ENCODE assay signal across 2 cellular contexts in the genomic region with DNA sequence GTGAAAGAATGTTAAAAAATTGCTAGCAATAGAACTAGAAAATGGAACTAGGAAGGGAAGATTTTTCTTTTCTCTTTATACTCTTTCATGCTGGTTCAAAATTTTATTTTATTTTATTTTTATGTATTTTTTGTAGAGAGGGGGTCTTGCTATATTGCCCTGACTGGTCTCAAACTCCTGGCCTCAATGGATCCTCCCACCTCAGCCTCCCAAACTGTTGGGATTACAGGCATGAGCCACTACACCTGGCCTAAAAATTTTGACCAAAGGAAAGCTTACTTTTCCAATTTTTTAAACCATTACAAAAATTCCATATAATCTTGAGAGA.
TF ChIP-seq lines count a peak whose summit lies in the region.

No MANE protein-coding gene starts in this region.

TF ChIP-seq in A549, 52 proteins besides CTCF, POLR2A, EP300 and RAD21 (continued from another document):
- TF ChIP-seq, protein P1, sequence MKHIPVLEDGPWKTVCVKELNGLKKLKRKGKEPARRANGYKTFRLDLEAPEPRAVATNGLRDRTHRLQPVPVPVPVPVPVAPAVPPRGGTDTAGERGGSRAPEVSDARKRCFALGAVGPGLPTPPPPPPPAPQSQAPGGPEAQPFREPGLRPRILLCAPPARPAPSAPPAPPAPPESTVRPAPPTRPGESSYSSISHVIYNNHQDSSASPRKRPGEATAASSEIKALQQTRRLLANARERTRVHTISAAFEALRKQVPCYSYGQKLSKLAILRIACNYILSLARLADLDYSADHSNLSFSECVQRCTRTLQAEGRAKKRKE (CRISPR knock-in tag; IDR thresholded peaks at IDR 0.05; ENCODE audit: low read depth) = no peak
- TF ChIP-seq, protein P2, sequence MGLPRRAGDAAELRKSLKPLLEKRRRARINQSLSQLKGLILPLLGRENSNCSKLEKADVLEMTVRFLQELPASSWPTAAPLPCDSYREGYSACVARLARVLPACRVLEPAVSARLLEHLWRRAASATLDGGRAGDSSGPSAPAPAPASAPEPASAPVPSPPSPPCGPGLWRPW (IDR thresholded peaks at IDR 0.05) = no peak
- TF ChIP-seq ZC3H11A (IDR thresholded peaks at IDR 0.05) (no peak), HOXB13 (CRISPR knock-in tag; IDR thresholded peaks at IDR 0.05; ENCODE audit: low read depth) (no peak), HDAC2 (IDR thresholded peaks at IDR 0.05) (no peak), ESRRA (IDR thresholded peaks at IDR 0.05; ENCODE audit: borderline replicate concordance, low read length) (no peak), EHMT2 (IDR thresholded peaks at IDR 0.05; ENCODE audit: low read depth) (no peak), NPAS2 (CRISPR knock-in tag; IDR thresholded peaks at IDR 0.05; ENCODE audit: borderline replicate concordance) (no peak), HOXB5 (CRISPR knock-in tag; IDR thresholded peaks at IDR 0.05) (no peak), MAFK (IDR thresholded peaks at IDR 0.05; ENCODE audit: partially characterized antibody) (no peak), RARB (CRISPR knock-in tag; IDR thresholded peaks at IDR 0.05) (no peak), CEBPB (IDR thresholded peaks at IDR 0.05) (no peak), CBX8 (IDR thresholded peaks at IDR 0.05) (no peak)
- TF ChIP-seq, protein P3, sequence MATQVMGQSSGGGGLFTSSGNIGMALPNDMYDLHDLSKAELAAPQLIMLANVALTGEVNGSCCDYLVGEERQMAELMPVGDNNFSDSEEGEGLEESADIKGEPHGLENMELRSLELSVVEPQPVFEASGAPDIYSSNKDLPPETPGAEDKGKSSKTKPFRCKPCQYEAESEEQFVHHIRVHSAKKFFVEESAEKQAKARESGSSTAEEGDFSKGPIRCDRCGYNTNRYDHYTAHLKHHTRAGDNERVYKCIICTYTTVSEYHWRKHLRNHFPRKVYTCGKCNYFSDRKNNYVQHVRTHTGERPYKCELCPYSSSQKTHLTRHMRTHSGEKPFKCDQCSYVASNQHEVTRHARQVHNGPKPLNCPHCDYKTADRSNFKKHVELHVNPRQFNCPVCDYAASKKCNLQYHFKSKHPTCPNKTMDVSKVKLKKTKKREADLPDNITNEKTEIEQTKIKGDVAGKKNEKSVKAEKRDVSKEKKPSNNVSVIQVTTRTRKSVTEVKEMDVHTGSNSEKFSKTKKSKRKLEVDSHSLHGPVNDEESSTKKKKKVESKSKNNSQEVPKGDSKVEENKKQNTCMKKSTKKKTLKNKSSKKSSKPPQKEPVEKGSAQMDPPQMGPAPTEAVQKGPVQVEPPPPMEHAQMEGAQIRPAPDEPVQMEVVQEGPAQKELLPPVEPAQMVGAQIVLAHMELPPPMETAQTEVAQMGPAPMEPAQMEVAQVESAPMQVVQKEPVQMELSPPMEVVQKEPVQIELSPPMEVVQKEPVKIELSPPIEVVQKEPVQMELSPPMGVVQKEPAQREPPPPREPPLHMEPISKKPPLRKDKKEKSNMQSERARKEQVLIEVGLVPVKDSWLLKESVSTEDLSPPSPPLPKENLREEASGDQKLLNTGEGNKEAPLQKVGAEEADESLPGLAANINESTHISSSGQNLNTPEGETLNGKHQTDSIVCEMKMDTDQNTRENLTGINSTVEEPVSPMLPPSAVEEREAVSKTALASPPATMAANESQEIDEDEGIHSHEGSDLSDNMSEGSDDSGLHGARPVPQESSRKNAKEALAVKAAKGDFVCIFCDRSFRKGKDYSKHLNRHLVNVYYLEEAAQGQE (IDR thresholded peaks at IDR 0.05) = no peak
- TF ChIP-seq, protein P4, sequence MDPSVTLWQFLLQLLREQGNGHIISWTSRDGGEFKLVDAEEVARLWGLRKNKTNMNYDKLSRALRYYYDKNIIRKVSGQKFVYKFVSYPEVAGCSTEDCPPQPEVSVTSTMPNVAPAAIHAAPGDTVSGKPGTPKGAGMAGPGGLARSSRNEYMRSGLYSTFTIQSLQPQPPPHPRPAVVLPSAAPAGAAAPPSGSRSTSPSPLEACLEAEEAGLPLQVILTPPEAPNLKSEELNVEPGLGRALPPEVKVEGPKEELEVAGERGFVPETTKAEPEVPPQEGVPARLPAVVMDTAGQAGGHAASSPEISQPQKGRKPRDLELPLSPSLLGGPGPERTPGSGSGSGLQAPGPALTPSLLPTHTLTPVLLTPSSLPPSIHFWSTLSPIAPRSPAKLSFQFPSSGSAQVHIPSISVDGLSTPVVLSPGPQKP (IDR thresholded peaks at IDR 0.05; ENCODE audit: low read depth, low read length) = no peak

TF ChIP-seq in GM23338, 12 proteins besides CTCF, POLR2A, EP300 and RAD21:
- TF ChIP-seq, protein P5, sequence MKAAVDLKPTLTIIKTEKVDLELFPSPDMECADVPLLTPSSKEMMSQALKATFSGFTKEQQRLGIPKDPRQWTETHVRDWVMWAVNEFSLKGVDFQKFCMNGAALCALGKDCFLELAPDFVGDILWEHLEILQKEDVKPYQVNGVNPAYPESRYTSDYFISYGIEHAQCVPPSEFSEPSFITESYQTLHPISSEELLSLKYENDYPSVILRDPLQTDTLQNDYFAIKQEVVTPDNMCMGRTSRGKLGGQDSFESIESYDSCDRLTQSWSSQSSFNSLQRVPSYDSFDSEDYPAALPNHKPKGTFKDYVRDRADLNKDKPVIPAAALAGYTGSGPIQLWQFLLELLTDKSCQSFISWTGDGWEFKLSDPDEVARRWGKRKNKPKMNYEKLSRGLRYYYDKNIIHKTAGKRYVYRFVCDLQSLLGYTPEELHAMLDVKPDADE (IDR thresholded peaks at IDR 0.05) = no peak
- TF ChIP-seq EZH2 (IDR thresholded peaks at IDR 0.05; ENCODE audit: low read depth, unreplicated experiment) (no peak), ZNF114 (CRISPR knock-in tag; IDR thresholded peaks at IDR 0.05) (no peak), ZNF331 (CRISPR knock-in tag; IDR thresholded peaks at IDR 0.05; ENCODE audit: low read depth) (no peak), CREB1 (CRISPR knock-in tag; IDR thresholded peaks at IDR 0.05; ENCODE audit: low read depth) (no peak), STAT1 (IDR thresholded peaks at IDR 0.05; ENCODE audit: unreplicated experiment) (no peak), JUNB (IDR thresholded peaks at IDR 0.05; ENCODE audit: unreplicated experiment) (no peak), NANOG (IDR thresholded peaks at IDR 0.05; ENCODE audit: borderline replicate concordance) (no peak), EZH2phosphoT487 (IDR thresholded peaks at IDR 0.05; ENCODE audit: unreplicated experiment) (no peak), POLR2AphosphoS5 (IDR thresholded peaks at IDR 0.05; ENCODE audit: low read depth) (no peak)
- TF ChIP-seq, protein P3 (IDR thresholded peaks at IDR 0.05; ENCODE audit: unreplicated experiment) = no peak
- TF ChIP-seq, protein P6, sequence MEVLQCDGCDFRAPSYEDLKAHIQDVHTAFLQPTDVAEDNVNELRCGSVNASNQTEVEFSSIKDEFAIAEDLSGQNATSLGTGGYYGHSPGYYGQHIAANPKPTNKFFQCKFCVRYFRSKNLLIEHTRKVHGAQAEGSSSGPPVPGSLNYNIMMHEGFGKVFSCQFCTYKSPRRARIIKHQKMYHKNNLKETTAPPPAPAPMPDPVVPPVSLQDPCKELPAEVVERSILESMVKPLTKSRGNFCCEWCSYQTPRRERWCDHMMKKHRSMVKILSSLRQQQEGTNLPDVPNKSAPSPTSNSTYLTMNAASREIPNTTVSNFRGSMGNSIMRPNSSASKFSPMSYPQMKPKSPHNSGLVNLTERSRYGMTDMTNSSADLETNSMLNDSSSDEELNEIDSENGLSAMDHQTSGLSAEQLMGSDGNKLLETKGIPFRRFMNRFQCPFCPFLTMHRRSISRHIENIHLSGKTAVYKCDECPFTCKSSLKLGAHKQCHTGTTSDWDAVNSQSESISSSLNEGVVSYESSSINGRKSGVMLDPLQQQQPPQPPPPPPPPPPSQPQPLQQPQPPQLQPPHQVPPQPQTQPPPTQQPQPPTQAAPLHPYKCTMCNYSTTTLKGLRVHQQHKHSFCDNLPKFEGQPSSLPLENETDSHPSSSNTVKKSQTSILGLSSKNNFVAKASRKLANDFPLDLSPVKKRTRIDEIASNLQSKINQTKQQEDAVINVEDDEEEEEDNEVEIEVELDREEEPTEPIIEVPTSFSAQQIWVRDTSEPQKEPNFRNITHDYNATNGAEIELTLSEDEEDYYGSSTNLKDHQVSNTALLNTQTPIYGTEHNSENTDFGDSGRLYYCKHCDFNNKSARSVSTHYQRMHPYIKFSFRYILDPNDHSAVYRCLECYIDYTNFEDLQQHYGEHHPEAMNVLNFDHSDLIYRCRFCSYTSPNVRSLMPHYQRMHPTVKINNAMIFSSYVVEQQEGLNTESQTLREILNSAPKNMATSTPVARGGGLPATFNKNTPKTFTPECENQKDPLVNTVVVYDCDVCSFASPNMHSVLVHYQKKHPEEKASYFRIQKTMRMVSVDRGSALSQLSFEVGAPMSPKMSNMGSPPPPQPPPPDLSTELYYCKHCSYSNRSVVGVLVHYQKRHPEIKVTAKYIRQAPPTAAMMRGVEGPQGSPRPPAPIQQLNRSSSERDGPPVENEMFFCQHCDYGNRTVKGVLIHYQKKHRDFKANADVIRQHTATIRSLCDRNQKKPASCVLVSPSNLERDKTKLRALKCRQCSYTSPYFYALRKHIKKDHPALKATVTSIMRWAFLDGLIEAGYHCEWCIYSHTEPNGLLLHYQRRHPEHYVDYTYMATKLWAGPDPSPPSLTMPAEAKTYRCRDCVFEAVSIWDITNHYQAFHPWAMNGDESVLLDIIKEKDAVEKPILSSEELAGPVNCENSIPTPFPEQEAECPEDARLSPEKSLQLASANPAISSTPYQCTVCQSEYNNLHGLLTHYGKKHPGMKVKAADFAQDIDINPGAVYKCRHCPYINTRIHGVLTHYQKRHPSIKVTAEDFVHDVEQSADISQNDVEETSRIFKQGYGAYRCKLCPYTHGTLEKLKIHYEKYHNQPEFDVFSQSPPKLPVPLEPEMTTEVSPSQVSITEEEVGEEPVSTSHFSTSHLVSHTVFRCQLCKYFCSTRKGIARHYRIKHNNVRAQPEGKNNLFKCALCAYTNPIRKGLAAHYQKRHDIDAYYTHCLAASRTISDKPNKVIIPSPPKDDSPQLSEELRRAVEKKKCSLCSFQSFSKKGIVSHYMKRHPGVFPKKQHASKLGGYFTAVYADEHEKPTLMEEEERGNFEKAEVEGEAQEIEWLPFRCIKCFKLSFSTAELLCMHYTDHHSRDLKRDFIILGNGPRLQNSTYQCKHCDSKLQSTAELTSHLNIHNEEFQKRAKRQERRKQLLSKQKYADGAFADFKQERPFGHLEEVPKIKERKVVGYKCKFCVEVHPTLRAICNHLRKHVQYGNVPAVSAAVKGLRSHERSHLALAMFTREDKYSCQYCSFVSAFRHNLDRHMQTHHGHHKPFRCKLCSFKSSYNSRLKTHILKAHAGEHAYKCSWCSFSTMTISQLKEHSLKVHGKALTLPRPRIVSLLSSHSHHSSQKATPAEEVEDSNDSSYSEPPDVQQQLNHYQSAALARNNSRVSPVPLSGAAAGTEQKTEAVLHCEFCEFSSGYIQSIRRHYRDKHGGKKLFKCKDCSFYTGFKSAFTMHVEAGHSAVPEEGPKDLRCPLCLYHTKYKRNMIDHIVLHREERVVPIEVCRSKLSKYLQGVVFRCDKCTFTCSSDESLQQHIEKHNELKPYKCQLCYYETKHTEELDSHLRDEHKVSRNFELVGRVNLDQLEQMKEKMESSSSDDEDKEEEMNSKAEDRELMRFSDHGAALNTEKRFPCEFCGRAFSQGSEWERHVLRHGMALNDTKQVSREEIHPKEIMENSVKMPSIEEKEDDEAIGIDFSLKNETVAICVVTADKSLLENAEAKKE (CRISPR knock-in tag; IDR thresholded peaks at IDR 0.05) = no peak
